Comparison of ENCODE assay signal across 2 cellular contexts in genomic region chr13:80116107-80116506, GRCh38.
TF ChIP-seq lines count a peak whose summit lies in the region.

No MANE protein-coding gene starts in this region.

TF ChIP-seq in A549, 52 proteins besides CTCF, POLR2A, EP300 and RAD21 (continued from another document):
- no peak for TF ChIP-seq KDM5A (IDR thresholded peaks at IDR 0.05)
- no peak for TF ChIP-seq RARB (CRISPR knock-in tag; IDR thresholded peaks at IDR 0.05)
- TF ChIP-seq JUN (IDR thresholded peaks at IDR 0.05) = no peak
- TF ChIP-seq RNF2 (IDR thresholded peaks at IDR 0.05; ENCODE audit: borderline replicate concordance, low read depth) = no peak
- TF ChIP-seq MYC (IDR thresholded peaks at IDR 0.05; ENCODE audit: borderline replicate concordance, low read length) = no peak
- no peak for TF ChIP-seq ATOH8 (CRISPR knock-in tag; IDR thresholded peaks at IDR 0.05; ENCODE audit: low read depth)
- no peak for TF ChIP-seq NR3C1 (IDR thresholded peaks at IDR 0.05)
- no peak for TF ChIP-seq ESRRA (IDR thresholded peaks at IDR 0.05; ENCODE audit: borderline replicate concordance, low read length)
- TF ChIP-seq NFE2L2 (conservative IDR thresholded peaks at IDR 0.05; ENCODE audit: low read length) = no peak
- no peak for TF ChIP-seq HDAC2 (IDR thresholded peaks at IDR 0.05)
TF ChIP-seq in A549: peak in this region for 0.

TF ChIP-seq in GM23338, 12 proteins besides CTCF, POLR2A, EP300 and RAD21:
- TF ChIP-seq STAT1 (IDR thresholded peaks at IDR 0.05; ENCODE audit: unreplicated experiment) = no peak
